In genomic region chr2:232929303-232930123, GRCh38 we compare ENCODE assay signal across 14 cellular contexts. TPM values are rescaled to one million over a fixed set of nuclear protein-coding genes. Genes with fewer than 3 reads are reported as not detected.
DNase-seq lines count a peak whose midpoint lies in the region; ATAC-seq lines count a peak whose summit lies in the region.
"Had no signal": no experiment of that assay in that cellular context is flagged by ENCODE, and none has a peak within 500 bp of the region (broad histone marks: within the 10 kb centered on the region; RNA-seq: fewer than 3 reads in every experiment).

No MANE protein-coding gene starts in this region.

- H3K27me3 Mint-ChIP-seq in CD4-positive, CD25-positive, alpha-beta regulatory T cell, result peaks cover 72% of the 10 kb centered on the region
- H3K27me3 Mint-ChIP-seq in activated naive CD8-positive, alpha-beta T cell treated with anti-CD3 and anti-CD28 coated beads, Interleukin-2, amount 10 ng/mL, durations not matched to agents 7 days and 5 days, result peaks cover 63% of the 10 kb centered on the region

- peaks cover 8% of the 10 kb centered on the region for H3K4me1 ChIP-seq in CD4-positive, CD25-positive, alpha-beta regulatory T cell (ENCODE audit: control insufficient read depth, insufficient read depth, low read length, poor library complexity, severe bottlenecking)
- peaks cover 16% of the 10 kb centered on the region for H3K4me1 ChIP-seq in ES-I3 (ENCODE audit: insufficient read depth, low read length)

- peak overlapping the region in 1 of 3 donors; percentile 79 for H3K27ac Mint-ChIP-seq in CD4-positive, CD25-positive, alpha-beta regulatory T cell
- H3K27ac Mint-ChIP-seq in activated naive CD8-positive, alpha-beta T cell treated with anti-CD3 and anti-CD28 coated beads, Interleukin-2, amount 10 ng/mL, durations not matched to agents 7 days and 5 days, result peak overlapping the region; percentile 56

- no peak for ATAC-seq in CD4-positive, CD25-positive, alpha-beta regulatory T cell (ENCODE audit: low read depth in 2 of 2)
- no peak for ATAC-seq in activated naive CD8-positive, alpha-beta T cell treated with anti-CD3 and anti-CD28 coated beads, Interleukin-2, amount 10 ng/mL, durations not matched to agents 7 days and 5 days (ENCODE audit: low read depth)
- ATAC-seq in GM18498 (IDR thresholded peaks at IDR 0.05; ENCODE audit: unreplicated experiment), result no peak
- no peak for ATAC-seq in GM21576 (IDR thresholded peaks at IDR 0.05; ENCODE audit: unreplicated experiment)
- ATAC-seq: gastroesophageal sphincter, Right ventricle myocardium inferior had no signal

- POLR2A ChIA-PET in activated naive CD8-positive, alpha-beta T cell treated with anti-CD3 and anti-CD28 coated beads, Interleukin-2, amount 10 ng/mL, durations not matched to agents 7 days and 5 days (lab: Charles Lee), result no interaction called here

- peak overlapping the region; percentile 52; the same call in 1 of the 2 replicates for H3K9ac ChIP-seq in ES-I3 (ENCODE audit: low read depth, low read length)

- no peaks in the 10 kb centered on the region for H3K36me3 ChIP-seq in CD4-positive, CD25-positive, alpha-beta regulatory T cell (ENCODE audit: control insufficient read depth, insufficient read depth, low read length)
- no peaks in the 10 kb centered on the region for H3K36me3 ChIP-seq in ES-I3 (ENCODE audit: insufficient read depth, low read length)
- H3K36me3 ChIP-seq: brain microvascular endothelial cell, gastroesophageal sphincter had no signal

- no peak for DNase-seq in CD4-positive, CD25-positive, alpha-beta regulatory T cell
- DNase-seq in activated naive CD8-positive, alpha-beta T cell treated with anti-CD3 and anti-CD28 coated beads, Interleukin-2, amount 10 ng/mL, durations not matched to agents 7 days and 5 days, result no peak
- DNase-seq in left kidney (ENCODE audit: low read depth, low spot score) (peak; percentile 32), MV-4-11 (lab: John Stamatoyannopoulos, UW) (no peak), SHP77 treated with DMSO at 0.1 percent for 48 hours (lab: John Stamatoyannopoulos, UW) (no peak)
- DNase-seq: brain microvascular endothelial cell; C1 segment of cervical spinal cord; effector memory CD4-positive, alpha-beta T cell; NCI-H2029 had no signal

- H3K9me3 ChIP-seq in CD4-positive, CD25-positive, alpha-beta regulatory T cell (ENCODE audit: control insufficient read depth in 2 of 2, low read length in 2 of 2), result no peaks in the 10 kb centered on the region
- H3K9me3 ChIP-seq in ES-I3 (ENCODE audit: control insufficient read depth, insufficient read depth, low read length), result no peaks in the 10 kb centered on the region

- peaks cover 0 to 7% (median 0%) of the 10 kb centered on the region in 7 donors for H3K9me3 Mint-ChIP-seq in CD4-positive, CD25-positive, alpha-beta regulatory T cell
- H3K9me3 Mint-ChIP-seq in activated naive CD8-positive, alpha-beta T cell treated with anti-CD3 and anti-CD28 coated beads, Interleukin-2, amount 10 ng/mL, durations not matched to agents 7 days and 5 days, result no peaks in the 10 kb centered on the region

- H3K36me3 Mint-ChIP-seq in CD4-positive, CD25-positive, alpha-beta regulatory T cell, result peaks cover 4% of the 10 kb centered on the region
- H3K36me3 Mint-ChIP-seq in activated naive CD8-positive, alpha-beta T cell treated with anti-CD3 and anti-CD28 coated beads, Interleukin-2, amount 10 ng/mL, durations not matched to agents 7 days and 5 days, result no peaks in the 10 kb centered on the region

- no peak overlapping the region for H3K27ac ChIP-seq in CD4-positive, CD25-positive, alpha-beta regulatory T cell (ENCODE audit: insufficient read depth, low read length, poor library complexity, severe bottlenecking)
- H3K27ac ChIP-seq: brain microvascular endothelial cell, gastroesophageal sphincter had no signal

- H3K27me3 ChIP-seq in CD4-positive, CD25-positive, alpha-beta regulatory T cell (ENCODE audit: control insufficient read depth, insufficient read depth, low read length), result peaks cover 28% of the 10 kb centered on the region

- peaks cover 0 to 24% (median 0%) of the 10 kb centered on the region in 4 donors for H3K4me1 Mint-ChIP-seq in CD4-positive, CD25-positive, alpha-beta regulatory T cell
- H3K4me1 Mint-ChIP-seq in activated naive CD8-positive, alpha-beta T cell treated with anti-CD3 and anti-CD28 coated beads, Interleukin-2, amount 10 ng/mL, durations not matched to agents 7 days and 5 days, result no peaks in the 10 kb centered on the region

- no peak overlapping the region for H3K4me3 ChIP-seq in CD4-positive, CD25-positive, alpha-beta regulatory T cell (ENCODE audit: low read depth, low read length)

- peak overlapping the region in 3 of 4 donors; percentile 50 to 73 (median 54) for H3K4me3 Mint-ChIP-seq in CD4-positive, CD25-positive, alpha-beta regulatory T cell
- peak overlapping the region; percentile 39 for H3K4me3 Mint-ChIP-seq in activated naive CD8-positive, alpha-beta T cell treated with anti-CD3 and anti-CD28 coated beads, Interleukin-2, amount 10 ng/mL, durations not matched to agents 7 days and 5 days

RNA-seq across cellular contexts. Expression of gene SNORC, which starts 59.4 kb away (rescaled TPM):
- 1.3 TPM for total RNA-seq in CD4-positive, CD25-positive, alpha-beta regulatory T cell
- under 1 TPM in 2 of 4 donors, not detected in 2; 0.10 to 0.15 TPM for polyA plus RNA-seq in CD4-positive, CD25-positive, alpha-beta regulatory T cell
- 1 to 10 TPM; 1.5 to 2.1 TPM for total RNA-seq in activated naive CD8-positive, alpha-beta T cell treated with anti-CD3 and anti-CD28 coated beads, Interleukin-2, amount 10 ng/mL, durations not matched to agents 7 days and 5 days
